11 cellular contexts compared by ENCODE assay signal in genomic region chr11:112525270-112525669, GRCh38.
A peak's percentile ranks its signal among the peaks of the same experiment; 100 is the strongest.
DNase-seq lines count a peak whose midpoint lies in the region; ATAC-seq, FAIRE-seq and TF ChIP-seq lines count a peak whose summit lies in the region.
"Had no signal": no experiment of that assay in that cellular context is flagged by ENCODE, and none has a peak within 500 bp of the region (broad histone marks: within the 10 kb centered on the region; RNA-seq: fewer than 3 reads in every experiment).

No MANE protein-coding gene starts in this region.

- TF ChIP-seq CTCF in HL-60 (IDR thresholded peaks at IDR 0.05; ENCODE audit: insufficient read depth, low read length) (no peak), bronchial epithelial cell (IDR thresholded peaks at IDR 0.05; ENCODE audit: insufficient read depth, low read length, severe bottlenecking) (no peak)

- peak; percentile 6 to 51 for DNase-seq in HL-60 (ENCODE audit: low read depth in 1 of 2, low spot score in 1 of 2)
- DNase-seq in bronchial epithelial cell (ENCODE audit: low read depth): peak; percentile 82
- DNase-seq in left colon: peak; percentile 7 to 45
- DNase-seq in substantia nigra (lab: John Stamatoyannopoulos, UW): peak in 2 of 49 donors; percentile 6 to 34
- no peak for DNase-seq in activated gamma-delta T cell (lab: John Stamatoyannopoulos, UW)
- DNase-seq in activated CD8-positive, alpha-beta memory T cell treated with anti-CD3 and anti-CD28 coated beads, Interleukin-2, amount 50 U/mL, for 4 hours: no peak
- DNase-seq: central memory CD4-positive, alpha-beta T cell; DMS79 treated with DMSO at 0.1 percent for 48 hours; NCI-H1092; NK-92 treated with Interleukin-12 subunit alpha and Interleukin-12 subunit beta, amount 100 ng/mL, for 24 hours had no signal

- H3K4me3 ChIP-seq in HL-60 (replicated peaks; ENCODE audit: insufficient read depth, low read length): no peak overlapping the region
- no peak overlapping the region for H3K4me3 ChIP-seq in bronchial epithelial cell (ENCODE audit: low read depth, low read length)

- intact Hi-C loops in left colon (cut with DNase I, micrococcal nuclease): no loop called here

- H3K27me3 ChIP-seq in HL-60 (ENCODE audit: insufficient read depth, poor library complexity, severe bottlenecking) (no peaks in the 10 kb centered on the region), bronchial epithelial cell (ENCODE audit: control insufficient read depth, insufficient read depth, low read length) (no peaks in the 10 kb centered on the region)

- H3K27ac ChIP-seq in HL-60 (replicated peaks): no peak overlapping the region
- peak overlapping the region; percentile 13 for H3K27ac ChIP-seq in substantia nigra (ENCODE audit: low read depth, low read length, poor library complexity, severe bottlenecking)

- FAIRE-seq in bronchial epithelial cell (lab: Jason Lieb, UNC): no peak

- no peaks in the 10 kb centered on the region for H3K36me3 ChIP-seq in bronchial epithelial cell (ENCODE audit: control insufficient read depth, insufficient read depth, low read length)

- ATAC-seq in left colon (no peak), HG02798 (IDR thresholded peaks at IDR 0.05; ENCODE audit: poor library complexity, unreplicated experiment) (no peak)

Comparison
In these comparisons a context has a peak if more than half of its experiments do, and no peak if none do; other contexts are left out.
1. DNase-seq: peak in HL-60 (2 of 2), bronchial epithelial cell (single experiment) and left colon (2 of 2); none in activated gamma-delta T cell (single experiment) and activated CD8-positive, alpha-beta memory T cell treated with anti-CD3 and anti-CD28 coated beads, Interleukin-2, amount 50 U/mL, for 4 hours (single experiment).